Comparison of ENCODE assay signal across 18 cellular contexts in genomic region chr18:50447952-50448351, GRCh38.
A peak's percentile ranks its signal among the peaks of the same experiment; 100 is the strongest.
DNase-seq lines count a peak whose midpoint lies in the region; ATAC-seq and TF ChIP-seq lines count a peak whose summit lies in the region.
"Had no signal": no experiment of that assay in that cellular context is flagged by ENCODE, and none has a peak within 500 bp of the region (broad histone marks: within the 10 kb centered on the region; RNA-seq: fewer than 3 reads in every experiment).

No MANE protein-coding gene starts in this region.

- peaks cover 10% of the 10 kb centered on the region for H3K4me1 ChIP-seq in hepatocyte (ENCODE audit: insufficient read depth)
- H3K4me1 ChIP-seq: A549, Caco-2 had no signal

- no peaks in the 10 kb centered on the region for H3K79me2 ChIP-seq in hepatocyte

- no peaks in the 10 kb centered on the region for H4K20me1 ChIP-seq in hepatocyte (ENCODE audit: insufficient read depth, poor library complexity, severe bottlenecking)

- no peak for TF ChIP-seq CTCF in hepatocyte (IDR thresholded peaks at IDR 0.05; ENCODE audit: poor library complexity)

- ATAC-seq in GM18519 (IDR thresholded peaks at IDR 0.05; ENCODE audit: low FRiP score, unreplicated experiment), result no peak
- ATAC-seq: A549, GM12878 had no signal

- DNase-seq in DMS53 (lab: John Stamatoyannopoulos, UW), result peak; percentile 31
- no peak for DNase-seq in DMS53 treated with DMSO at 0.1 percent for 48 hours (lab: John Stamatoyannopoulos, UW; ENCODE audit: unreplicated experiment)
- DNase-seq in NCI-H82 treated with DMSO at 0.1 percent for 48 hours (lab: John Stamatoyannopoulos, UW; ENCODE audit: unreplicated experiment), result peak; percentile 19
- no peak for DNase-seq in hepatocyte (ENCODE audit: low spot score)
- DNase-seq in stimulated activated naive CD4-positive, alpha-beta T cell treated with Interleukin-2 at 50 U/mL for 16 hours (lab: John Stamatoyannopoulos, UW), result no peak
- DNase-seq in HUDEP-2 (lab: John Stamatoyannopoulos, UW; ENCODE audit: unreplicated experiment in 76 of 76), result no peak
- DNase-seq: AML-193; Caco-2; CD4-positive, alpha-beta T cell; DMS153; DND-41; EL; H9 had no signal

- no peaks in the 10 kb centered on the region for H3K27me3 ChIP-seq in hepatocyte

- H3K9me3 ChIP-seq in hepatocyte (ENCODE audit: low read depth), result no peaks in the 10 kb centered on the region
- H3K9me3 ChIP-seq: A549, Caco-2 had no signal

- H2AFZ ChIP-seq in hepatocyte, result no peak overlapping the region

- H3K4me3 ChIP-seq in hepatocyte, result no peak overlapping the region
- H3K4me3 ChIP-seq: A549, GM12878 had no signal

- WGBS in hepatocyte (ENCODE audit: low lambda C conversion rate, missing lambda C conversion rate), result 50% methylated on average over 1 of the region's 1 CpG

- no peak overlapping the region for H3K27ac ChIP-seq in hepatocyte
- H3K27ac ChIP-seq: 22Rv1, A549, C4-2B had no signal

- peak overlapping the region; percentile 25 for H3K4me2 ChIP-seq in hepatocyte
- H3K4me2 ChIP-seq: A549 had no signal

- H3K36me3 ChIP-seq in hepatocyte (replicated peaks; ENCODE audit: insufficient read depth, low read depth), result no peaks in the 10 kb centered on the region

- no peaks in the 10 kb centered on the region for H3K9me2 ChIP-seq in hepatocyte (replicated peaks; ENCODE audit: insufficient read depth)

Comparison
In these comparisons a context has a peak if more than half of its experiments do, and no peak if none do; other contexts are left out.
1. DNase-seq: peak in DMS53 (single experiment) and NCI-H82 treated with DMSO at 0.1 percent for 48 hours (single experiment); none in DMS53 treated with DMSO at 0.1 percent for 48 hours (single experiment), hepatocyte (single experiment), stimulated activated naive CD4-positive, alpha-beta T cell treated with Interleukin-2 at 50 U/mL for 16 hours (single experiment) and HUDEP-2 (0 of 76).